In the genomic region with DNA sequence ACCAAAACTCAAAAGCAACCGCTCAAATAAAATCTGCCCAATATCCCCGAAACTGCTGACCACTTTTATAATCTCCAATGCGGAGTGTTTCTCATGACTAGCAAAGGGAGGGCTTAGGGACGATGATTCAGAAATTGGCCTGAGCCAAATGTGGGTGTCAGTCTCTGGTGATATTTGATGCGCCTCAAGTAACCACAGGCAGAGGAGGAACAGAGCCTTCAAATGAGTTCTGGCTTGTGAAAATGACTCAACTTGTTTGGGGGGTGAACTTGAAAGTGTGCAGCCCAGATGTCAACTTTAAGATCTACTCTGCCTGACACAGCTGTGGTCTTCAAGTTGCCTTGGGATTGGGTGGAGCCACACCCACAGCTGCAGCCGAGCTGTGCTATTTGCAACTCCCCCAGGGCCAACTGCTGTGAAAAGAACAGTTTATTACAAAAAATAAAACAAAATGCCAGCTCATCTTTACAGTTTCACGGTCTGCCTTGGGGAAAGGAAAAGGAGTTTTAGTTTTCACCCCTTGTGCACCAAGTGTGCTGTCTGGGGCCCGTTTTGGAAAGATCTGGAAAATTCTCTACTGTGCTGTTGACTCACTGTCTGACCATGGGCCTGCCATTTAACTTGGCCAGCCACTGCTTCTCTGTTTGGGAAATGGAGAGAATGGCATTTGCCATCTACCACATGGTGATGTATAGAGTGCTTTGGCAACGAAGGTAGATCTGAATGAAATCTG, we compare ENCODE assay signal across 8 cellular contexts.
DNase-seq lines count a peak whose midpoint lies in the region; ATAC-seq and TF ChIP-seq lines count a peak whose summit lies in the region.

No MANE protein-coding gene starts in this region.

- no peak overlapping the region for H3K27ac Mint-ChIP-seq in activated naive CD4-positive, alpha-beta T cell treated with anti-CD3 and anti-CD28 coated beads, Interleukin-2, amount 50 U/mL, for 72 hours

- no peaks in the 10 kb centered on the region for H3K36me3 ChIP-seq in H7 (replicated peaks; ENCODE audit: control insufficient read depth, insufficient read depth, low read length)

- no peak overlapping the region for H3K4me3 ChIP-seq in fibroblast of the aortic adventitia (ENCODE audit: low read depth, low read length)
- H3K4me3 ChIP-seq in skeletal muscle cell (ENCODE audit: low read depth, low read length), result no peak overlapping the region
- no peak overlapping the region for H3K4me3 ChIP-seq in H7 (ENCODE audit: insufficient read depth, low read depth, low read length)

- no peaks in the 10 kb centered on the region for H3K9me3 Mint-ChIP-seq in activated naive CD4-positive, alpha-beta T cell treated with anti-CD3 and anti-CD28 coated beads, Interleukin-2, amount 50 U/mL, for 72 hours

- H3K36me3 Mint-ChIP-seq in activated naive CD4-positive, alpha-beta T cell treated with anti-CD3 and anti-CD28 coated beads, Interleukin-2, amount 50 U/mL, for 72 hours, result no peaks in the 10 kb centered on the region

- TF ChIP-seq CTCF in fibroblast of the aortic adventitia (IDR thresholded peaks at IDR 0.05; ENCODE audit: insufficient read depth, low read length), result no peak

- ATAC-seq in activated naive CD4-positive, alpha-beta T cell treated with anti-CD3 and anti-CD28 coated beads, Interleukin-2, amount 50 U/mL, for 72 hours, result peak; percentile 77 to 97
- ATAC-seq in HG02970 (IDR thresholded peaks at IDR 0.05; ENCODE audit: low FRiP score, unreplicated experiment), result peak; percentile 73

- H3K27me3 ChIP-seq in H7 (ENCODE audit: control insufficient read depth, insufficient read depth, low read length), result peaks cover 2% of the 10 kb centered on the region; the same call in 1 of the 2 replicates

- DNase-seq in activated naive CD4-positive, alpha-beta T cell treated with anti-CD3 and anti-CD28 coated beads, Interleukin-2, amount 50 U/mL, for 72 hours (ENCODE audit: low spot score in 2 of 2), result peak in 1 of 2 donors; percentile 20
- DNase-seq in activated naive CD4-positive, alpha-beta T cell treated with Interleukin-2 at 50 U/mL for 16 hours, result no peak
- DNase-seq in RPMI7951 (ENCODE audit: low read depth), result peak; percentile 100
- peak; percentile 95 for DNase-seq in fibroblast of the aortic adventitia (ENCODE audit: low read depth)
- DNase-seq in skeletal muscle cell (ENCODE audit: low read depth), result peak; percentile 100
- no peak for DNase-seq in H7
- no peak for DNase-seq in NCI-H2196 treated with DMSO at 0.1 percent for 48 hours (lab: John Stamatoyannopoulos, UW; ENCODE audit: unreplicated experiment)

Comparison
In these comparisons a context has a peak if more than half of its experiments do, and no peak if none do; other contexts are left out.
1. DNase-seq: peak in RPMI7951 (single experiment), fibroblast of the aortic adventitia (single experiment) and skeletal muscle cell (single experiment); none in activated naive CD4-positive, alpha-beta T cell treated with Interleukin-2 at 50 U/mL for 16 hours (single experiment), H7 (single experiment) and NCI-H2196 treated with DMSO at 0.1 percent for 48 hours (single experiment).